ENCODE assay signal across 20 cellular contexts in genomic region chr4:110944501-110944900, GRCh38.
A peak's percentile ranks its signal among the peaks of the same experiment; 100 is the strongest.
DNase-seq lines count a peak whose midpoint lies in the region; ATAC-seq and TF ChIP-seq lines count a peak whose summit lies in the region.
"Had no signal": no experiment of that assay in that cellular context is flagged by ENCODE, and none has a peak within 500 bp of the region (broad histone marks: within the 10 kb centered on the region; RNA-seq: fewer than 3 reads in every experiment).

No MANE protein-coding gene starts in this region.

- H3K23ac ChIP-seq in IMR-90 (ENCODE audit: low read depth, low read length), result no peak overlapping the region

- H2AFZ ChIP-seq in mammary epithelial cell (ENCODE audit: low read depth, low read length) (no peak overlapping the region), IMR-90 (replicated peaks; ENCODE audit: low read length, poor library complexity) (no peak overlapping the region)

- POLR2A ChIA-PET in MCF 10A (lab: Yijun Ruan, JAX), result no interaction called here
- POLR2A ChIA-PET in IMR-90 (lab: Charles Lee; ENCODE audit: unreplicated experiment), result no interaction called here

- peaks cover 57% of the 10 kb centered on the region for H3K27me3 Mint-ChIP-seq in MCF 10A (ENCODE audit: insufficient read depth, unreplicated experiment)
- H3K27me3 Mint-ChIP-seq: B cell; CD4-positive, alpha-beta T cell had no signal

- H3K79me1 ChIP-seq in IMR-90 (ENCODE audit: low read depth in 1 of 2, low read length in 2 of 2), result no peaks in the 10 kb centered on the region

- intact Hi-C loops in MCF 10A (cut with micrococcal nuclease) (no loop called here), mammary epithelial cell (cut with micrococcal nuclease) (no loop called here), IMR-90 (cut with micrococcal nuclease) (no loop called here)

- no peak for TF ChIP-seq POLR2A in IMR-90 (IDR thresholded peaks at IDR 0.05; ENCODE audit: low read depth, low read length)

- H3K36me3 Mint-ChIP-seq in MCF 10A (ENCODE audit: insufficient read depth, unreplicated experiment), result no peaks in the 10 kb centered on the region
- H3K36me3 Mint-ChIP-seq: CD8-positive, alpha-beta T cell had no signal

- no peak overlapping the region for H3K4me2 ChIP-seq in mammary epithelial cell (ENCODE audit: insufficient read depth, low read depth, low read length)
- H3K4me2 ChIP-seq in IMR-90 (ENCODE audit: low read depth, low read length), result no peak overlapping the region
- H3K4me2 ChIP-seq: A549; BLaER1 treated with 17β-estradiol and CSF1 and Interleukin-3, amounts not matched to agents 10 nM and 100 nM had no signal

- H2BK15ac ChIP-seq in IMR-90 (ENCODE audit: low read depth, low read length), result no peak overlapping the region

- H4K20me1 ChIP-seq in mammary epithelial cell (ENCODE audit: insufficient read depth, low read length), result no peaks in the 10 kb centered on the region
- H4K20me1 ChIP-seq in IMR-90 (ENCODE audit: insufficient read depth, low read length), result no peaks in the 10 kb centered on the region
- H4K20me1 ChIP-seq: BLaER1 treated with 17β-estradiol and CSF1 and Interleukin-3, amounts not matched to agents 10 nM and 100 nM had no signal

- no peaks in the 10 kb centered on the region for H3K79me2 ChIP-seq in mammary epithelial cell (ENCODE audit: insufficient read depth, low read length)

- H4K91ac ChIP-seq in IMR-90 (ENCODE audit: insufficient read depth, low read depth, low read length), result no peak overlapping the region

- no peaks in the 10 kb centered on the region for H3K27me3 ChIP-seq in mammary epithelial cell (ENCODE audit: insufficient read depth, low read length)
- no peaks in the 10 kb centered on the region for H3K27me3 ChIP-seq in IMR-90 (ENCODE audit: control insufficient read depth, insufficient read depth, low read length)
- H3K27me3 ChIP-seq: BLaER1 treated with 17β-estradiol and CSF1 and Interleukin-3, amounts not matched to agents 10 nM and 100 nM had no signal

- CTCF ChIA-PET in MCF 10A (lab: Yijun Ruan, JAX), result no interaction called here
- CTCF ChIA-PET in mammary epithelial cell (lab: Charles Lee; ENCODE audit: low non-redundant PET), result no interaction called here
- CTCF ChIA-PET in IMR-90 (lab: Yijun Ruan, JAX), result no interaction called here

- BruUV-seq in MCF 10A (replicated peaks; lab: Mats Ljungman, UMichigan), result no TSS peak
- no TSS peak for BruUV-seq in mammary epithelial cell (replicated peaks; lab: Mats Ljungman, UMichigan)
- no TSS peak for BruUV-seq in IMR-90 (replicated peaks; lab: Mats Ljungman, UMichigan)

- no peak overlapping the region for H3K4me3 Mint-ChIP-seq in MCF 10A (ENCODE audit: unreplicated experiment)
- H3K4me3 Mint-ChIP-seq: B cell; CD4-positive, alpha-beta T cell; CD8-positive, alpha-beta T cell had no signal

- H3K4me3 ChIP-seq in mammary epithelial cell (replicated peaks in 1 of 3; ENCODE audit: insufficient read depth in 1 of 3, low read depth in 2 of 3, low read length in 3 of 3), result no peak overlapping the region
- no peak overlapping the region for H3K4me3 ChIP-seq in IMR-90 (ENCODE audit: insufficient read depth, low read depth, low read length)
- H3K4me3 ChIP-seq in epithelial cell of esophagus (ENCODE audit: low read length), result no peak overlapping the region
- H3K4me3 ChIP-seq: A549; BLaER1 treated with 17β-estradiol and CSF1 and Interleukin-3, amounts not matched to agents 10 nM and 100 nM had no signal

- WGBS in mammary epithelial cell (ENCODE audit: low coverage, missing lambda C conversion rate), result 78% methylated on average over 3 of the region's 3 CpGs
- WGBS in IMR-90 (ENCODE audit: extremely low coverage in 2 of 2, insufficient read length in 1 of 2), 2 experiments, result no CpG with 5 or more reads among the region's 3 CpGs

- H3K9me3 Mint-ChIP-seq in MCF 10A (ENCODE audit: unreplicated experiment), result no peaks in the 10 kb centered on the region
- H3K9me3 Mint-ChIP-seq: CD4-positive, alpha-beta T cell; CD8-positive, alpha-beta T cell had no signal

- H3K4me1 ChIP-seq in mammary epithelial cell (ENCODE audit: insufficient read depth, low read length) (no peaks in the 10 kb centered on the region), IMR-90 (ENCODE audit: control insufficient read depth, insufficient read depth, low read length) (no peaks in the 10 kb centered on the region)
- H3K4me1 ChIP-seq: A549; BLaER1 treated with 17β-estradiol and CSF1 and Interleukin-3, amounts not matched to agents 10 nM and 100 nM had no signal

- dilution Hi-C loops in mammary epithelial cell (cut with HindIII; ENCODE audit: low sequenced_read_pairs) (no loop called here), IMR-90 (cut with HindIII; ENCODE audit: low sequenced_read_pairs, unreplicated experiment) (no loop called here)

- no peak overlapping the region for H2BK5ac ChIP-seq in IMR-90 (ENCODE audit: low read depth, low read length, poor library complexity, severe bottlenecking)

- H2AK9ac ChIP-seq in IMR-90 (replicated peaks; ENCODE audit: low read depth, low read length, poor library complexity), result no peak overlapping the region

- no peak overlapping the region for H3K18ac ChIP-seq in IMR-90 (ENCODE audit: low read depth, low read length)

- no peak overlapping the region for H3K4ac ChIP-seq in IMR-90 (ENCODE audit: low read depth, low read length)

- TF ChIP-seq RAD21 in IMR-90 (IDR thresholded peaks at IDR 0.05; ENCODE audit: low read length), result no peak

- no peak overlapping the region for H4K5ac ChIP-seq in IMR-90 (ENCODE audit: low read depth, low read length)

- H3K4me1 Mint-ChIP-seq in MCF 10A (ENCODE audit: insufficient read depth, unreplicated experiment), result no peaks in the 10 kb centered on the region
- H3K4me1 Mint-ChIP-seq: B cell had no signal

- no peak overlapping the region for H3K27ac Mint-ChIP-seq in MCF 10A (ENCODE audit: low read depth, unreplicated experiment)
- H3K27ac Mint-ChIP-seq: B cell; CD4-positive, alpha-beta T cell; CD8-positive, alpha-beta T cell had no signal

- no peak overlapping the region for H2BK20ac ChIP-seq in IMR-90 (ENCODE audit: low read depth, low read length)

- no peak overlapping the region for H3K14ac ChIP-seq in IMR-90 (replicated peaks; ENCODE audit: low read depth, low read length)

- no peaks in the 10 kb centered on the region for H3K9me3 ChIP-seq in mammary epithelial cell (replicated peaks; ENCODE audit: insufficient read depth, low read length)
- H3K9me3 ChIP-seq in IMR-90 (ENCODE audit: control insufficient read depth, insufficient read depth, low read length), result no peaks in the 10 kb centered on the region
- H3K9me3 ChIP-seq: A549; BLaER1 treated with 17β-estradiol and CSF1 and Interleukin-3, amounts not matched to agents 10 nM and 100 nM; Caco-2 had no signal

- H2BK120ac ChIP-seq in IMR-90 (ENCODE audit: low read depth, low read length), result no peak overlapping the region

- DNase-seq in MCF 10A (ENCODE audit: unreplicated experiment), result peak; percentile 11
- DNase-seq in mammary epithelial cell, result no peak
- DNase-seq in IMR-90, result peak; percentile 3
- peak; percentile 35 for DNase-seq in epithelial cell of esophagus (ENCODE audit: low read depth)
- DNase-seq in Kasumi-1 (lab: John Stamatoyannopoulos, UW), result no peak
- no peak for DNase-seq in DMS53 (lab: John Stamatoyannopoulos, UW)
- DNase-seq: AML-193; Caco-2; Calu3; CD4-positive, alpha-beta T cell; CD8-positive, alpha-beta T cell; DMS 273 treated with DMSO at 0.1 percent for 48 hours; DMS153; DMS79 treated with DMSO at 0.1 percent for 48 hours; GF-D8 had no signal

- in situ Hi-C loops in mammary epithelial cell (cut with MboI; ENCODE audit: low sequenced_read_pairs in 2 of 2), result no loop called here
- in situ Hi-C loops in IMR-90 (cut with MboI; ENCODE audit: low sequenced_read_pairs), result no loop called here

- TF ChIP-seq CTCF in MCF 10A (IDR thresholded peaks at IDR 0.05; ENCODE audit: unreplicated experiment) (no peak), mammary epithelial cell (conservative IDR thresholded peaks at IDR 0.05 in 1 of 2, IDR thresholded peaks at IDR 0.05 in 1 of 2; ENCODE audit: extremely low read depth in 1 of 2, insufficient read depth in 1 of 2, low read depth in 1 of 2, low read length in 2 of 2) (no peak), IMR-90 (conservative IDR thresholded peaks at IDR 0.05; ENCODE audit: low read depth, low read length) (no peak), epithelial cell of esophagus (IDR thresholded peaks at IDR 0.05; ENCODE audit: insufficient read depth, low read depth, low read length, missing control alignments) (no peak)

- H3K27ac ChIP-seq in mammary epithelial cell (ENCODE audit: insufficient read depth, low read depth, low read length) (no peak overlapping the region), IMR-90 (ENCODE audit: insufficient read depth, low read length) (no peak overlapping the region)
- H3K27ac ChIP-seq: 22Rv1; A549; BLaER1 treated with 17β-estradiol and CSF1 and Interleukin-3, amounts not matched to agents 10 nM and 100 nM; C4-2B had no signal

- H4K8ac ChIP-seq in IMR-90 (ENCODE audit: low read depth in 2 of 2, low read length in 2 of 2), result no peak overlapping the region

- no peak overlapping the region for H3K56ac ChIP-seq in IMR-90 (ENCODE audit: extremely low read depth, insufficient read depth, low read length)

- no peaks in the 10 kb centered on the region for H3K36me3 ChIP-seq in mammary epithelial cell (ENCODE audit: insufficient read depth, low read length)
- no peaks in the 10 kb centered on the region for H3K36me3 ChIP-seq in IMR-90 (ENCODE audit: control insufficient read depth, insufficient read depth, low read length)
- H3K36me3 ChIP-seq: BLaER1 treated with 17β-estradiol and CSF1 and Interleukin-3, amounts not matched to agents 10 nM and 100 nM had no signal

- no peak for ATAC-seq in IMR-90 (ENCODE audit: low read depth)
- ATAC-seq: A549; CD8-positive, alpha-beta T cell had no signal

- H2AK5ac ChIP-seq in IMR-90 (ENCODE audit: low read depth, low read length), result no peak overlapping the region

- H3K9ac ChIP-seq in mammary epithelial cell (ENCODE audit: insufficient read depth, low read length) (no peak overlapping the region), IMR-90 (ENCODE audit: low read depth, low read length) (no peak overlapping the region)
- H3K9ac ChIP-seq: BLaER1 treated with 17β-estradiol and CSF1 and Interleukin-3, amounts not matched to agents 10 nM and 100 nM had no signal

- H3K9me1 ChIP-seq in IMR-90 (ENCODE audit: insufficient read depth, low read length), result no peaks in the 10 kb centered on the region

TF ChIP-seq in IMR-90, 13 proteins besides CTCF, POLR2A, EP300 and RAD21:
- peak; percentile 63; the same call in 1 of the 2 replicates for TF ChIP-seq NFE2L2 (IDR thresholded peaks at IDR 0.05; ENCODE audit: low read depth, low read length)
- no peak for TF ChIP-seq RFX5 (IDR thresholded peaks at IDR 0.05; ENCODE audit: low read depth, low read length)
- no peak for TF ChIP-seq BHLHE40 (IDR thresholded peaks at IDR 0.05; ENCODE audit: low read depth, low read length)

Comparison
In these comparisons a context has a peak if more than half of its experiments do, and no peak if none do; other contexts are left out.
1. DNase-seq: peak in MCF 10A (single experiment), IMR-90 (single experiment) and epithelial cell of esophagus (single experiment); none in mammary epithelial cell (single experiment), Kasumi-1 (0 of 2) and DMS53 (single experiment).